ENCODE assay signal across 8 cellular contexts in genomic region chr12:56103823-56104108, GRCh38. TPM values are rescaled to one million over a fixed set of nuclear protein-coding genes. Genes with fewer than 3 reads are reported as not detected.
DNase-seq lines count a peak whose midpoint lies in the region; ATAC-seq and TF ChIP-seq lines count a peak whose summit lies in the region.

No MANE protein-coding gene starts in this region.

- H3K27ac Mint-ChIP-seq in GM23338 = peak overlapping the region; percentile 97

- H4K20me1 ChIP-seq in GM23338 (replicated peaks; ENCODE audit: insufficient read depth) = peaks cover 17% of the 10 kb centered on the region

- peaks cover 21% of the 10 kb centered on the region for H3K4me1 Mint-ChIP-seq in GM23338

- H3K9me3 ChIP-seq in skeletal muscle satellite cell (replicated peaks; ENCODE audit: low read length) = no peaks in the 10 kb centered on the region

- no peak for ATAC-seq in GM23338
- no peak for ATAC-seq in SK-N-SH treated with all-trans-retinoic acid at 6 μM for 48 hours

- peaks cover 13% of the 10 kb centered on the region for H3K27me3 Mint-ChIP-seq in GM23338 (ENCODE audit: insufficient read depth, low read depth, poor library complexity)

- H3K36me3 ChIP-seq in GM23338 (ENCODE audit: insufficient read depth) (peaks cover 42% of the 10 kb centered on the region), skeletal muscle satellite cell (ENCODE audit: insufficient read depth, low read length) (peaks cover 22% of the 10 kb centered on the region)

- H3K27ac ChIP-seq in GM23338 (ENCODE audit: low read depth) = peak overlapping the region; percentile 88

- peaks cover 77% of the 10 kb centered on the region for H3K36me3 Mint-ChIP-seq in GM23338 (ENCODE audit: low read depth)

- H3K79me2 ChIP-seq in GM23338 (replicated peaks; ENCODE audit: insufficient read depth) = peaks cover 36% of the 10 kb centered on the region

- TF ChIP-seq CTCF in GM23338 (conservative IDR thresholded peaks at IDR 0.05; ENCODE audit: low read depth in 2 of 2) = no peak
- no peak for TF ChIP-seq CTCF in fibroblast of villous mesenchyme (IDR thresholded peaks at IDR 0.05; ENCODE audit: insufficient read depth, low read depth, low read length)

- H3K9me2 ChIP-seq in GM23338 (ENCODE audit: insufficient read depth) = no peaks in the 10 kb centered on the region

- H3F3A ChIP-seq in GM23338 (replicated peaks; ENCODE audit: low read depth) = peaks cover 48% of the 10 kb centered on the region

- no peaks in the 10 kb centered on the region for H3K9me3 Mint-ChIP-seq in GM23338

- peak overlapping the region; percentile 99 for H3K4me3 ChIP-seq in GM23338
- peak overlapping the region; percentile 83 for H3K4me3 ChIP-seq in fibroblast of villous mesenchyme (ENCODE audit: low read depth, low read length)
- H3K4me3 ChIP-seq in skeletal muscle satellite cell (ENCODE audit: low read length) = peak overlapping the region; percentile 97

- DNase-seq in GM23338 (ENCODE audit: low spot score) (no peak), fibroblast of villous mesenchyme (ENCODE audit: low read depth) (no peak), cerebellar cortex (ENCODE audit: low spot score) (no peak), T1000 (lab: John Stamatoyannopoulos, UW) (no peak), RPMI8226 (no peak), LoVo (ENCODE audit: low spot score) (no peak)

- H3K4me2 ChIP-seq in GM23338 (peak overlapping the region; percentile 85), skeletal muscle satellite cell (ENCODE audit: low read length) (peak overlapping the region; percentile 86)

- no peaks in the 10 kb centered on the region for H3K27me3 ChIP-seq in GM23338 (ENCODE audit: insufficient read depth)
- no peaks in the 10 kb centered on the region for H3K27me3 ChIP-seq in skeletal muscle satellite cell (ENCODE audit: control insufficient read depth, insufficient read depth, low read length)

- H3K4me1 ChIP-seq in GM23338 (ENCODE audit: insufficient read depth) (peaks cover 22% of the 10 kb centered on the region), skeletal muscle satellite cell (ENCODE audit: control insufficient read depth, insufficient read depth, low read length) (peaks cover 21% of the 10 kb centered on the region)

- peak overlapping the region; percentile 82 for H3K9ac ChIP-seq in skeletal muscle satellite cell (ENCODE audit: low read depth, low read length)

- H2AFZ ChIP-seq in GM23338 = no peak overlapping the region

- peak overlapping the region; percentile 96 for H3K4me3 Mint-ChIP-seq in GM23338

TF ChIP-seq in GM23338, 12 proteins besides CTCF, POLR2A, EP300 and RAD21 (continues in another document):
- no peak for TF ChIP-seq STAT1 (IDR thresholded peaks at IDR 0.05; ENCODE audit: unreplicated experiment)
- TF ChIP-seq EZH2phosphoT487 (IDR thresholded peaks at IDR 0.05; ENCODE audit: unreplicated experiment) = no peak

TF ChIP-seq in SK-N-SH treated with all-trans-retinoic acid at 6 μM for 48 hours, 23 proteins besides CTCF, POLR2A, EP300 and RAD21:
- TF ChIP-seq GLIS3 (CRISPR knock-in tag; IDR thresholded peaks at IDR 0.05) (no peak), ZNF565 (CRISPR knock-in tag; conservative IDR thresholded peaks at IDR 0.05; ENCODE audit: low read depth) (no peak), TCF4 (CRISPR knock-in tag; IDR thresholded peaks at IDR 0.05; ENCODE audit: borderline replicate concordance) (no peak), RARB (CRISPR knock-in tag; IDR thresholded peaks at IDR 0.05) (no peak), ISL1 (CRISPR knock-in tag; IDR thresholded peaks at IDR 0.05) (no peak), CSRNP3 (CRISPR knock-in tag; IDR thresholded peaks at IDR 0.05) (0 out of 2 replicates have a peak, but pooled peaks have one; percentile 40), ZC3H10 (CRISPR knock-in tag; IDR thresholded peaks at IDR 0.05) (no peak)
- TF ChIP-seq, protein P1, sequence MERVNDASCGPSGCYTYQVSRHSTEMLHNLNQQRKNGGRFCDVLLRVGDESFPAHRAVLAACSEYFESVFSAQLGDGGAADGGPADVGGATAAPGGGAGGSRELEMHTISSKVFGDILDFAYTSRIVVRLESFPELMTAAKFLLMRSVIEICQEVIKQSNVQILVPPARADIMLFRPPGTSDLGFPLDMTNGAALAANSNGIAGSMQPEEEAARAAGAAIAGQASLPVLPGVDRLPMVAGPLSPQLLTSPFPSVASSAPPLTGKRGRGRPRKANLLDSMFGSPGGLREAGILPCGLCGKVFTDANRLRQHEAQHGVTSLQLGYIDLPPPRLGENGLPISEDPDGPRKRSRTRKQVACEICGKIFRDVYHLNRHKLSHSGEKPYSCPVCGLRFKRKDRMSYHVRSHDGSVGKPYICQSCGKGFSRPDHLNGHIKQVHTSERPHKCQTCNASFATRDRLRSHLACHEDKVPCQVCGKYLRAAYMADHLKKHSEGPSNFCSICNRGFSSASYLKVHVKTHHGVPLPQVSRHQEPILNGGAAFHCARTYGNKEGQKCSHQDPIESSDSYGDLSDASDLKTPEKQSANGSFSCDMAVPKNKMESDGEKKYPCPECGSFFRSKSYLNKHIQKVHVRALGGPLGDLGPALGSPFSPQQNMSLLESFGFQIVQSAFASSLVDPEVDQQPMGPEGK (CRISPR knock-in tag; IDR thresholded peaks at IDR 0.05; ENCODE audit: borderline replicate concordance) = no peak
TF ChIP-seq in SK-N-SH treated with all-trans-retinoic acid at 6 μM for 48 hours: peak in this region for 1.

RNA-seq across cellular contexts. Expression of gene PA2G4, which starts 0.6 kb away (rescaled TPM):
- 231 and 237 TPM in 2 replicates for total RNA-seq in GM23338 (2014; rRNA removed; shearing (Covaris generic))
- polyA plus RNA-seq in GM23338 (2016; fragmentation: Nextera tagmentation; extraction: Ambion mirVana) = 349 and 373 TPM in 2 replicates
- 119 and 158 TPM in 2 replicates for total RNA-seq in fibroblast of villous mesenchyme
- 214 and 220 TPM in 2 replicates for total RNA-seq in skeletal muscle satellite cell (2012; rRNA removed)

RNA-seq across cellular contexts. Expression of gene RPL41, which starts 12.7 kb away (rescaled TPM):
- 1,633 and 2,039 TPM in 2 replicates for total RNA-seq in GM23338 (2014; rRNA removed; shearing (Covaris generic))
- 3,858 and 3,875 TPM in 2 replicates for polyA plus RNA-seq in GM23338 (2016; fragmentation: Nextera tagmentation; extraction: Ambion mirVana)
- 1,700 and 3,242 TPM in 2 replicates for total RNA-seq in fibroblast of villous mesenchyme
- 2,116 and 2,859 TPM in 2 replicates for total RNA-seq in skeletal muscle satellite cell (2012; rRNA removed)

RNA-seq across cellular contexts. Expression of gene ZC3H10, which starts 14.3 kb away (rescaled TPM):
- total RNA-seq in GM23338 (2014; rRNA removed; shearing (Covaris generic)) = 4.2 and 5.4 TPM in 2 replicates
- polyA plus RNA-seq in GM23338 (2016; fragmentation: Nextera tagmentation; extraction: Ambion mirVana) = 2.2 and 2.7 TPM in 2 replicates
- total RNA-seq in fibroblast of villous mesenchyme = 3.9 and 4.3 TPM in 2 replicates
- 2.8 and 5.6 TPM in 2 replicates for total RNA-seq in skeletal muscle satellite cell (2012; rRNA removed)

RNA-seq across cellular contexts. Expression of gene ERBB3, which starts 23.8 kb away (rescaled TPM):
- total RNA-seq in GM23338 (2014; rRNA removed; shearing (Covaris generic)) = 44.4 and 54.4 TPM in 2 replicates
- 21.0 and 23.3 TPM in 2 replicates for polyA plus RNA-seq in GM23338 (2016; fragmentation: Nextera tagmentation; extraction: Ambion mirVana)
- 0.32 and 1.7 TPM in 2 replicates for total RNA-seq in fibroblast of villous mesenchyme
- 0.66 TPM in 1 of 2 replicates, not detected in the other for total RNA-seq in skeletal muscle satellite cell (2012; rRNA removed)

RNA-seq across cellular contexts. Expression of gene ESYT1, which starts 24.3 kb away (rescaled TPM):
- 97.2 and 142 TPM in 2 replicates for total RNA-seq in GM23338 (2014; rRNA removed; shearing (Covaris generic))
- 23.3 and 26.2 TPM in 2 replicates for polyA plus RNA-seq in GM23338 (2016; fragmentation: Nextera tagmentation; extraction: Ambion mirVana)
- total RNA-seq in fibroblast of villous mesenchyme = 300 and 327 TPM in 2 replicates
- 186 and 199 TPM in 2 replicates for total RNA-seq in skeletal muscle satellite cell (2012; rRNA removed)
